ENCODE assay signal across 8 cellular contexts in the genomic region with DNA sequence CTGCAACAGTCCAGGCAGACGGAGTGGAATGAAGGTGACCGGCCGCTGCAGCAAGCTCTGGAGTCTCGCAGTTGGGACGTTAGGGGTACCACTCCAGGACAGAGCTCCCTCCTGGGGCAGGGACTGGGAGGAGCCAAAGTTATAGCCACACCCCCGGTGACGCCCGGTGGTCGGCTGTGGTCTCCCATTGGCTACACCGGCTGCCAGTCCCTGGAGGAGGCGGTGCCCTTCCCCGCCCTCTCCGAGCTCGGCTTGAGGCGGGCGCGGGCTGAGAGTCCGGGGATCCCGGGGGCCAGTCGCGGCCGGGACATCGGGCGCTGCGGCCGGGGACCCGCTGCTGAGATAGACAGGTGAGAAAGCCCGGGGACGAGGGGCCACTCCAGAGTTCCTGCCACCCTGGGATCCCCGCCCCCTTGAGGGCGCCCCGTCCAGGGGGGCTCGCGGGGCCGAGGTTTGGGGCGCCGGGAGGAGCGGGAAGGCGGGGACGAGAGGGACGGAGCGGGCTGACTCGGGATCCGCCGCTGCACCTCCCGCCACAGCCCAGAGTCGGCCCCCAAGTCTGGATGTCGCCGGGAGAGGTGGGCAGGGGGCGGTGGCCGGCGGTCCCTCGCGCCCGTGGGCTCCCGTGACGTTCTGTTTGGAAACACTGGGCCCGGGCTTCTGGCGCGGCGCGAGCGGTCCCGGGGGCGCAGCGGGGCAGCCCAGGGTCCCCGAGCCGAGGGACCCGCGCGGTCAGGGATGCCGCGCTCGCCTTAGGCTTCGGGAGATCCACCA. TPM values are rescaled to one million over a fixed set of nuclear protein-coding genes. Genes with fewer than 3 reads are reported as not detected.
DNase-seq lines count a peak whose midpoint lies in the region; ATAC-seq, FAIRE-seq and TF ChIP-seq lines count a peak whose summit lies in the region.

PLEKHH2 (plus strand) TSS at position 231 of the 774 bp plus-strand sequence. CDS start 7,414 bp downstream, outside the sequence.

- H3K27ac ChIP-seq in skeletal muscle tissue (ENCODE audit: low read depth, low read length) = peak within 1 kb of the TSS; percentile 25

- H3K9me3 ChIP-seq in skeletal muscle tissue (ENCODE audit: control insufficient read depth in 3 of 3, low read length in 3 of 3) = no peaks in the 10 kb centered on the region

- FAIRE-seq in bronchial epithelial cell (lab: Jason Lieb, UNC) = no peak

- H3K4me3 ChIP-seq in WI38 (ENCODE audit: low read depth, low read length) (peak within 1 kb of the TSS; percentile 86), bronchial epithelial cell (ENCODE audit: low read depth, low read length) (peak within 1 kb of the TSS; percentile 59), skeletal muscle tissue (ENCODE audit: low read length in 3 of 3) (peak within 1 kb of the TSS; percentile 63 to 75 (median 65))

- ATAC-seq in GM18511 (IDR thresholded peaks at IDR 0.05; ENCODE audit: unreplicated experiment) (peak; percentile 100), HG02981 (IDR thresholded peaks at IDR 0.05; ENCODE audit: unreplicated experiment) (peak; percentile 100)

- H3K27me3 ChIP-seq in bronchial epithelial cell (ENCODE audit: control insufficient read depth, insufficient read depth, low read length) (no peaks in the 10 kb centered on the region), skeletal muscle tissue (ENCODE audit: control insufficient read depth in 3 of 3, insufficient read depth in 3 of 3, low read length in 3 of 3) (peaks cover 19 to 32% (median 20%) of the 10 kb centered on the region in 3 donors)

- TF ChIP-seq CTCF in WI38 (IDR thresholded peaks at IDR 0.05; ENCODE audit: low read depth, low read length) (no peak), bronchial epithelial cell (IDR thresholded peaks at IDR 0.05; ENCODE audit: insufficient read depth, low read length, severe bottlenecking) (no peak)

- H3K36me3 ChIP-seq in bronchial epithelial cell (ENCODE audit: control insufficient read depth, insufficient read depth, low read length) = no peaks in the 10 kb centered on the region
- no peaks in the 10 kb centered on the region for H3K36me3 ChIP-seq in skeletal muscle tissue (ENCODE audit: control insufficient read depth in 3 of 3, insufficient read depth in 3 of 3, low read length in 3 of 3)

- DNase-seq in NCI-H2107 (lab: John Stamatoyannopoulos, UW) = peak; percentile 54
- peak; percentile 66 for DNase-seq in bronchial epithelial cell (ENCODE audit: low read depth)
- peak; percentile 99 for DNase-seq in iPS-NIHi11 (ENCODE audit: low spot score)
- DNase-seq in KG1 (lab: John Stamatoyannopoulos, UW) = no peak

- H3K4me1 ChIP-seq in skeletal muscle tissue (ENCODE audit: control insufficient read depth in 3 of 3, insufficient read depth in 3 of 3, low read length in 3 of 3) = peaks cover 0 to 9% (median 4%) of the 10 kb centered on the region in 3 donors

- H3K9ac ChIP-seq in skeletal muscle tissue (ENCODE audit: low read depth in 1 of 3, low read length in 3 of 3) = peak within 1 kb of the TSS; percentile 35 to 69 (median 67)

RNA-seq across cellular contexts. Expression of gene PLEKHH2, which starts in this region (rescaled TPM):
- 1.8 and 4.5 TPM in 2 replicates for total RNA-seq in bronchial epithelial cell
- total RNA-seq in skeletal muscle tissue = 16.2 TPM
